8 cellular contexts compared by ENCODE assay signal in genomic region chr7:134632937-134633540, GRCh38. TPM values are rescaled to one million over a fixed set of nuclear protein-coding genes. Genes with fewer than 3 reads are reported as not detected.
DNase-seq lines count a peak whose midpoint lies in the region; ATAC-seq and TF ChIP-seq lines count a peak whose summit lies in the region.

No MANE protein-coding gene starts in this region.

- TF ChIP-seq CTCF in HFFc6 (IDR thresholded peaks at IDR 0.05) (peak; percentile 85), OCI-LY1 (IDR thresholded peaks at IDR 0.05; ENCODE audit: low read length) (peak; percentile 90), liver (IDR thresholded peaks at IDR 0.05; ENCODE audit: low read depth, low read length, missing input control) (peak; percentile 58)

- H2AFZ ChIP-seq in OCI-LY1 (ENCODE audit: low read length): no peak overlapping the region

- in situ Hi-C loops in T47D (cut with HindIII; ENCODE audit: low pct_unique_long_range_greater_than_20kb, low sequenced_read_pairs): no loop called here

- H3K4me2 ChIP-seq in OCI-LY1 (ENCODE audit: low read length): no peak overlapping the region

- H4K20me1 ChIP-seq in OCI-LY1 (ENCODE audit: insufficient read depth, low read length): no peaks in the 10 kb centered on the region

- no peaks in the 10 kb centered on the region for H3K4me1 ChIP-seq in OCI-LY1 (ENCODE audit: insufficient read depth, low read length, severe bottlenecking)
- peaks cover 0 to 10% (median 4%) of the 10 kb centered on the region in 4 donors for H3K4me1 ChIP-seq in liver (ENCODE audit: control insufficient read depth in 4 of 4, insufficient read depth in 4 of 4, low read length in 3 of 4)

- WGBS in liver: 36% methylated on average over 5 of the region's 5 CpGs

- peak; percentile 84 to 86 for TF ChIP-seq RAD21 in liver (IDR thresholded peaks at IDR 0.05)

- no peaks in the 10 kb centered on the region for H3K36me3 ChIP-seq in OCI-LY1 (ENCODE audit: insufficient read depth, low read length)
- H3K36me3 ChIP-seq in liver (ENCODE audit: control insufficient read depth in 4 of 4, insufficient read depth in 3 of 4, low read depth in 1 of 4, low read length in 3 of 4): no peaks in the 10 kb centered on the region

- H3K4me3 ChIP-seq in OCI-LY1 (ENCODE audit: low read depth, low read length, poor library complexity, severe bottlenecking) (no peak overlapping the region), liver (ENCODE audit: low read depth in 1 of 3, low read length in 3 of 3) (no peak overlapping the region)

- H3K36me3 Mint-ChIP-seq in activated T-cell treated with anti-CD3 and anti-CD28 coated beads, Interleukin-2, amount 50 U/mL, for 4 hours (ENCODE audit: insufficient read depth): peaks cover 3% of the 10 kb centered on the region
- H3K36me3 Mint-ChIP-seq in HFFc6 (ENCODE audit: low read depth): no peaks in the 10 kb centered on the region

- H3K4me3 Mint-ChIP-seq in activated T-cell treated with anti-CD3 and anti-CD28 coated beads, Interleukin-2, amount 50 U/mL, for 4 hours: no peak overlapping the region
- no peak overlapping the region for H3K4me3 Mint-ChIP-seq in HFFc6

- no peaks in the 10 kb centered on the region for H3K9me2 ChIP-seq in OCI-LY1 (ENCODE audit: low read depth, low read length)

- ATAC-seq in activated T-cell treated with anti-CD3 and anti-CD28 coated beads, Interleukin-2, amount 50 U/mL, for 4 hours: peak; percentile 61 to 62

- H3K4me1 Mint-ChIP-seq in activated T-cell treated with anti-CD3 and anti-CD28 coated beads, Interleukin-2, amount 50 U/mL, for 4 hours (ENCODE audit: low read depth): peaks cover 20% of the 10 kb centered on the region
- H3K4me1 Mint-ChIP-seq in HFFc6 (ENCODE audit: low read depth): peaks cover 68% of the 10 kb centered on the region

- H3K9me3 Mint-ChIP-seq in activated T-cell treated with anti-CD3 and anti-CD28 coated beads, Interleukin-2, amount 50 U/mL, for 4 hours: no peaks in the 10 kb centered on the region
- no peaks in the 10 kb centered on the region for H3K9me3 Mint-ChIP-seq in HFFc6

- no peak overlapping the region for H3K9ac ChIP-seq in OCI-LY1 (ENCODE audit: low read length)
- no peak overlapping the region for H3K9ac ChIP-seq in liver (ENCODE audit: low read depth in 1 of 2, low read length in 2 of 2)

- H3F3A ChIP-seq in OCI-LY1 (ENCODE audit: insufficient read depth, low read length): no peaks in the 10 kb centered on the region

- no peak overlapping the region for H3K27ac ChIP-seq in OCI-LY1 (ENCODE audit: low read depth, low read length, poor library complexity, severe bottlenecking)
- no peak overlapping the region for H3K27ac ChIP-seq in liver (ENCODE audit: low read depth in 1 of 2, low read length in 2 of 2)

- H3K9me3 ChIP-seq in OCI-LY1 (ENCODE audit: low read length) (no peaks in the 10 kb centered on the region), liver (ENCODE audit: control insufficient read depth in 4 of 4, low read length in 3 of 4) (no peaks in the 10 kb centered on the region)

- peak; percentile 16 for DNase-seq in activated T-cell treated with anti-CD3 and anti-CD28 coated beads, Interleukin-2, amount 50 U/mL, for 4 hours
- no peak for DNase-seq in activated T-cell treated with anti-CD3 and anti-CD28 coated beads, Interleukin-2, amount 50 U/mL, for 1 hour
- DNase-seq in HFFc6: peak; percentile 60
- DNase-seq in T47D (ENCODE audit: low read depth in 1 of 2, low spot score in 1 of 2): peak; percentile 4 to 67
- DNase-seq in mucosa of gallbladder (ENCODE audit: low spot score): no peak
- no peak for DNase-seq in COR-L47 (lab: John Stamatoyannopoulos, UW)

- peaks cover 13% of the 10 kb centered on the region for H3K27me3 Mint-ChIP-seq in activated T-cell treated with anti-CD3 and anti-CD28 coated beads, Interleukin-2, amount 50 U/mL, for 4 hours (ENCODE audit: low read depth)
- no peaks in the 10 kb centered on the region for H3K27me3 Mint-ChIP-seq in HFFc6 (ENCODE audit: insufficient read depth)

- H3K27ac Mint-ChIP-seq in HFFc6: peak overlapping the region; percentile 15

- H3K27me3 ChIP-seq in OCI-LY1 (ENCODE audit: insufficient read depth, low read length) (no peaks in the 10 kb centered on the region), liver (ENCODE audit: control insufficient read depth in 4 of 4, insufficient read depth in 4 of 4, low read length in 3 of 4) (no peaks in the 10 kb centered on the region)

- no peaks in the 10 kb centered on the region for H3K79me2 ChIP-seq in OCI-LY1 (ENCODE audit: insufficient read depth, low read length)

TF ChIP-seq in liver, 16 proteins besides CTCF, POLR2A, EP300 and RAD21:
- TF ChIP-seq SP1 (IDR thresholded peaks at IDR 0.05): no peak
- TF ChIP-seq NR2F2 (IDR thresholded peaks at IDR 0.05): no peak
- no peak for TF ChIP-seq MAX (IDR thresholded peaks at IDR 0.05)
- no peak for TF ChIP-seq FOXA1 (IDR thresholded peaks at IDR 0.05)
- no peak for TF ChIP-seq TAF1 (conservative IDR thresholded peaks at IDR 0.05)
- TF ChIP-seq EGR1 (IDR thresholded peaks at IDR 0.05; ENCODE audit: low read depth in 2 of 2): no peak
- no peak for TF ChIP-seq FOXA2 (IDR thresholded peaks at IDR 0.05)
- no peak for TF ChIP-seq YY1 (IDR thresholded peaks at IDR 0.05)
- no peak for TF ChIP-seq ATF3 (IDR thresholded peaks at IDR 0.05)
- TF ChIP-seq GABPA (IDR thresholded peaks at IDR 0.05 in 1 of 2, conservative IDR thresholded peaks at IDR 0.05 in 1 of 2): no peak
- no peak for TF ChIP-seq JUND (IDR thresholded peaks at IDR 0.05)
- no peak for TF ChIP-seq HNF4A (conservative IDR thresholded peaks at IDR 0.05)
- TF ChIP-seq HNF4G (IDR thresholded peaks at IDR 0.05): no peak
- TF ChIP-seq REST (IDR thresholded peaks at IDR 0.05): no peak

RNA-seq across cellular contexts. Expression of gene BPGM, which starts 13.6 kb away (rescaled TPM):
- 10 to 100 TPM; 12.5 to 14.7 (median 13.4) TPM for total RNA-seq in activated T-cell treated with anti-CD3 and anti-CD28 coated beads, Interleukin-2, amount 50 U/mL, for 4 hours
- 10 to 100 TPM; 34.4 to 57.3 (median 39.3) TPM for total RNA-seq in HFFc6 (2021; fragmentation: NEBNext Ultra II Directional; extraction: Animal tissue kit (Norgen Biotek cat#: 25700))
- total RNA-seq in liver: 100 to 1,000 TPM in 1 of 2 donors, 1 to 10 TPM in 1; 8.9 to 250 TPM
- polyA plus RNA-seq in liver: 1 to 10 TPM; 6.1 to 6.3 TPM
- total RNA-seq in mucosa of gallbladder: 12.7 TPM

Comparison
In these comparisons a context has a peak if more than half of its experiments do, and no peak if none do; other contexts are left out.
1. DNase-seq: peak in activated T-cell treated with anti-CD3 and anti-CD28 coated beads, Interleukin-2, amount 50 U/mL, for 4 hours (single experiment), HFFc6 (single experiment) and T47D (2 of 2); none in activated T-cell treated with anti-CD3 and anti-CD28 coated beads, Interleukin-2, amount 50 U/mL, for 1 hour (single experiment), mucosa of gallbladder (single experiment) and COR-L47 (single experiment).
2. Peak in every context shown above with its lines, with median percentiles within 50 percentile points of each other: CTCF ChIP-seq.